Comparison of ENCODE assay signal across 15 cellular contexts in genomic region chr12:120197542-120197887, GRCh38. TPM values are rescaled to one million over a fixed set of nuclear protein-coding genes. Genes with fewer than 3 reads are reported as not detected.
DNase-seq lines count a peak whose midpoint lies in the region; ATAC-seq and TF ChIP-seq lines count a peak whose summit lies in the region.
"Had no signal": no experiment of that assay in that cellular context is flagged by ENCODE, and none has a peak within 500 bp of the region (broad histone marks: within the 10 kb centered on the region; RNA-seq: fewer than 3 reads in every experiment).

No MANE protein-coding gene starts in this region.

- TF ChIP-seq CTCF in DND-41 (IDR thresholded peaks at IDR 0.05; ENCODE audit: borderline replicate concordance, extremely low read depth, low read length, poor library complexity, severe bottlenecking) (no peak), nephron progenitor cell (IDR thresholded peaks at IDR 0.05) (no peak), tibial nerve (IDR thresholded peaks at IDR 0.05) (no peak)
- no peak for TF ChIP-seq CTCF in activated CD8-positive, alpha-beta T cell treated with anti-CD3 and anti-CD28 coated beads for 36 hours (IDR thresholded peaks at IDR 0.05)

- H3K4me1 ChIP-seq in DND-41 (ENCODE audit: insufficient read depth, low read length) = peaks cover 75% of the 10 kb centered on the region
- H3K4me1 ChIP-seq in HUES48 (ENCODE audit: control insufficient read depth, insufficient read depth, low read length) = peaks cover 11% of the 10 kb centered on the region; the same call in 1 of the 2 replicates
- peaks cover 0 to 76% (median 36%) of the 10 kb centered on the region in 4 donors for H3K4me1 ChIP-seq in tibial nerve

- H3K4me2 ChIP-seq in DND-41 (ENCODE audit: insufficient read depth, low read length) = peak overlapping the region; percentile 78; the same call in 1 of the 2 replicates
- H3K4me2 ChIP-seq: neural progenitor cell had no signal

- H3K4me3 ChIP-seq in DND-41 (ENCODE audit: low read depth in 1 of 2, low read length in 2 of 2) (0 out of 4 replicates have a peak overlapping the region, but pooled peaks of 1 of the 2 experiments have one; percentile 26), HUES48 (ENCODE audit: low read depth, low read length) (no peak overlapping the region; the same call in 1 of the 2 replicates), tibial nerve (no peak overlapping the region)
- H3K4me3 ChIP-seq: heart left ventricle, left ventricle myocardium inferior, neural progenitor cell, upper lobe of left lung had no signal

- peak overlapping the region; percentile 64 for H3K27ac Mint-ChIP-seq in activated CD8-positive, alpha-beta T cell treated with anti-CD3 and anti-CD28 coated beads for 36 hours
- H3K27ac Mint-ChIP-seq in nephron progenitor cell = peak overlapping the region; percentile 93
- H3K27ac Mint-ChIP-seq: neural progenitor cell had no signal

- H3K9me3 ChIP-seq in DND-41 (ENCODE audit: insufficient read depth, low read length, severe bottlenecking) (no peaks in the 10 kb centered on the region), HUES48 (ENCODE audit: control insufficient read depth, insufficient read depth, low read length) (no peaks in the 10 kb centered on the region), tibial nerve (no peaks in the 10 kb centered on the region)
- H3K9me3 ChIP-seq: heart left ventricle, left ventricle myocardium inferior, upper lobe of left lung had no signal

- TF ChIP-seq POLR2A in tibial nerve (IDR thresholded peaks at IDR 0.05) = no peak

- H3K36me3 ChIP-seq in DND-41 (ENCODE audit: insufficient read depth, low read length) (peaks cover 50% of the 10 kb centered on the region), HUES48 (ENCODE audit: control insufficient read depth, insufficient read depth, low read length) (peaks cover 46% of the 10 kb centered on the region), tibial nerve (peaks cover 0 to 37% (median 12%) of the 10 kb centered on the region in 3 donors)
- H3K36me3 ChIP-seq: neural progenitor cell had no signal

- intact Hi-C loops in activated CD8-positive, alpha-beta T cell treated with anti-CD3 and anti-CD28 coated beads for 36 hours (cut with micrococcal nuclease) = loop anchor here (5.0 to 10.0 kb wide), 2 partner anchors 80 to 183 kb away; partner anchors contain the start of gene RAB35

- H4K20me1 ChIP-seq in DND-41 (ENCODE audit: insufficient read depth, low read length) = peaks cover 41% of the 10 kb centered on the region

- H3K9ac ChIP-seq in DND-41 (ENCODE audit: low read depth, low read length) (no peak overlapping the region), HUES48 (ENCODE audit: low read depth, low read length) (no peak overlapping the region; the same call in 1 of the 2 replicates)
- H3K9ac ChIP-seq: neural progenitor cell had no signal

- H3K27me3 ChIP-seq in DND-41 (ENCODE audit: insufficient read depth, low read length, poor library complexity) (no peaks in the 10 kb centered on the region), HUES48 (ENCODE audit: control insufficient read depth, insufficient read depth, low read length) (no peaks in the 10 kb centered on the region), tibial nerve (no peaks in the 10 kb centered on the region)
- H3K27me3 ChIP-seq: heart left ventricle, neural progenitor cell, upper lobe of left lung had no signal

- peak overlapping the region; percentile 97 for H3K4me3 Mint-ChIP-seq in activated CD8-positive, alpha-beta T cell treated with anti-CD3 and anti-CD28 coated beads for 36 hours
- H3K4me3 Mint-ChIP-seq in nephron progenitor cell = no peak overlapping the region

- POLR2A ChIA-PET in activated CD8-positive, alpha-beta T cell treated with anti-CD3 and anti-CD28 coated beads for 36 hours (lab: Charles Lee) = interaction anchor here (0.6 to 12.7 kb wide), 12 partner anchors 20 to 190 kb away, joined by 3 to 263 read pairs (median 6); partner anchors contain the start of genes PXN, RAB35, RNU4-1 and RNU4-2

- CTCF ChIA-PET in activated CD8-positive, alpha-beta T cell treated with anti-CD3 and anti-CD28 coated beads for 36 hours (lab: Charles Lee) = interaction anchor here (1.3 kb wide), 1 partner anchor 31 kb away, joined by 6 read pairs; no protein-coding TSS in a partner anchor

- no peak for ATAC-seq in DND-41 (ENCODE audit: insufficient read depth, low read depth)
- ATAC-seq in activated CD8-positive, alpha-beta T cell treated with anti-CD3 and anti-CD28 coated beads for 36 hours = no peak
- ATAC-seq: heart left ventricle had no signal

- peaks cover 45% of the 10 kb centered on the region for H3K4me1 Mint-ChIP-seq in activated CD8-positive, alpha-beta T cell treated with anti-CD3 and anti-CD28 coated beads for 36 hours (ENCODE audit: low read depth)
- H3K4me1 Mint-ChIP-seq in nephron progenitor cell = peaks cover 54% of the 10 kb centered on the region

- TF ChIP-seq EP300 in tibial nerve (IDR thresholded peaks at IDR 0.05) = no peak

- WGBS in tibial nerve, 2 donors = 64 to 68% methylated on average over 4 of the region's 4 CpGs

- peaks cover 62% of the 10 kb centered on the region for H3K36me3 Mint-ChIP-seq in activated CD8-positive, alpha-beta T cell treated with anti-CD3 and anti-CD28 coated beads for 36 hours (ENCODE audit: low read depth)
- peaks cover 30% of the 10 kb centered on the region for H3K36me3 Mint-ChIP-seq in nephron progenitor cell (ENCODE audit: low read depth)

- no peak for DNase-seq in DND-41
- no peak for DNase-seq in activated CD8-positive, alpha-beta T cell treated with anti-CD3 and anti-CD28 coated beads for 36 hours
- no peak for DNase-seq in nephron progenitor cell
- DNase-seq in Ammon's horn (ENCODE audit: low spot score) = no peak
- DNase-seq in tibial nerve (ENCODE audit: low spot score in 2 of 2) = no peak
- DNase-seq in AG08396 (ENCODE audit: low spot score) = no peak
- no peak for DNase-seq in OCI-M1 (lab: John Stamatoyannopoulos, UW)
- DNase-seq: heart left ventricle, left ventricle myocardium inferior, NCI-H1092, small intestine, upper lobe of left lung had no signal

- no peaks in the 10 kb centered on the region for H3K27me3 Mint-ChIP-seq in activated CD8-positive, alpha-beta T cell treated with anti-CD3 and anti-CD28 coated beads for 36 hours
- H3K27me3 Mint-ChIP-seq in nephron progenitor cell (ENCODE audit: low read depth, poor library complexity) = no peaks in the 10 kb centered on the region

- H3K27ac ChIP-seq in DND-41 (ENCODE audit: low read length) = no peak overlapping the region
- H3K27ac ChIP-seq in HUES48 (ENCODE audit: low read depth, low read length) = peak overlapping the region; percentile 34
- no peak overlapping the region for H3K27ac ChIP-seq in tibial nerve
- H3K27ac ChIP-seq: heart left ventricle, left ventricle myocardium inferior, neural progenitor cell, upper lobe of left lung had no signal

- no peak overlapping the region for H2AFZ ChIP-seq in DND-41 (ENCODE audit: low read depth, low read length)
- H2AFZ ChIP-seq: neural progenitor cell had no signal

- peaks cover 87% of the 10 kb centered on the region for H3K79me2 ChIP-seq in DND-41 (ENCODE audit: insufficient read depth, low read length)

- no peaks in the 10 kb centered on the region for H3K9me3 Mint-ChIP-seq in activated CD8-positive, alpha-beta T cell treated with anti-CD3 and anti-CD28 coated beads for 36 hours
- H3K9me3 Mint-ChIP-seq in nephron progenitor cell = no peaks in the 10 kb centered on the region
- H3K9me3 Mint-ChIP-seq: endodermal cell, neural progenitor cell had no signal

RNA-seq across cellular contexts. Expression of gene GCN1, which starts 3.0 kb away (rescaled TPM):
- 100 to 1,000 TPM; 130 to 137 TPM for total RNA-seq in activated CD8-positive, alpha-beta T cell treated with anti-CD3 and anti-CD28 coated beads for 36 hours
- 100 to 1,000 TPM in 2 of 4 donors, 10 to 100 TPM in 2; 44.6 to 138 (median 106) TPM for total RNA-seq in tibial nerve

RNA-seq across cellular contexts. Expression of gene RPLP0, which starts 3.4 kb away (rescaled TPM):
- 1,000 to 10,000 TPM; 4,421 to 4,585 TPM for total RNA-seq in activated CD8-positive, alpha-beta T cell treated with anti-CD3 and anti-CD28 coated beads for 36 hours
- 1,000 to 10,000 TPM; 1,234 to 2,921 (median 1,418) TPM for total RNA-seq in tibial nerve
